ENCODE assay signal across 10 cellular contexts in genomic region chr15:40048155-40048792, GRCh38. TPM values are rescaled to one million over a fixed set of nuclear protein-coding genes. Genes with fewer than 3 reads are reported as not detected.
A peak's percentile ranks its signal among the peaks of the same experiment; 100 is the strongest.
DNase-seq lines count a peak whose midpoint lies in the region; ATAC-seq and TF ChIP-seq lines count a peak whose summit lies in the region.
"Had no signal": no experiment of that assay in that cellular context is flagged by ENCODE, and none has a peak within 500 bp of the region (broad histone marks: within the 10 kb centered on the region; RNA-seq: fewer than 3 reads in every experiment).

No MANE protein-coding gene starts in this region.

- peak overlapping the region; percentile 66 for H3K4me3 Mint-ChIP-seq in activated naive CD8-positive, alpha-beta T cell treated with anti-CD3 and anti-CD28 coated beads, Interleukin-2, amount 50 U/mL, for 24 hours
- H3K4me3 Mint-ChIP-seq in naive thymus-derived CD4-positive, alpha-beta T cell: peak overlapping the region; percentile 1 to 81 (median 74)

- peak overlapping the region; percentile 97 for H3K27ac Mint-ChIP-seq in activated naive CD8-positive, alpha-beta T cell treated with anti-CD3 and anti-CD28 coated beads, Interleukin-2, amount 50 U/mL, for 24 hours
- H3K27ac Mint-ChIP-seq in naive thymus-derived CD4-positive, alpha-beta T cell: peak overlapping the region; percentile 85 to 98 (median 92)

- H3K36me3 ChIP-seq in IMR-90 (ENCODE audit: control insufficient read depth, insufficient read depth, low read length) (no peaks in the 10 kb centered on the region), prostate gland (no peaks in the 10 kb centered on the region)
- H3K36me3 ChIP-seq in naive thymus-derived CD4-positive, alpha-beta T cell (ENCODE audit: control insufficient read depth in 2 of 3, insufficient read depth in 3 of 3, low read length in 3 of 3): no peaks in the 10 kb centered on the region

- H2BK5ac ChIP-seq in IMR-90 (ENCODE audit: low read depth, low read length, poor library complexity, severe bottlenecking): peak overlapping the region; percentile 42

- no peak overlapping the region for H3K56ac ChIP-seq in IMR-90 (ENCODE audit: extremely low read depth, insufficient read depth, low read length)

- H3K79me1 ChIP-seq in IMR-90 (ENCODE audit: low read depth in 1 of 2, low read length in 2 of 2): peaks cover 0 to 30% of the 10 kb centered on the region in 2 experiments; a peak in 3 of 4 replicates

- TF ChIP-seq RAD21 in IMR-90 (IDR thresholded peaks at IDR 0.05; ENCODE audit: low read length): no peak

- no peak overlapping the region for H3K9ac ChIP-seq in IMR-90 (ENCODE audit: low read depth, low read length)
- H3K9ac ChIP-seq: SK-N-SH had no signal

- no peaks in the 10 kb centered on the region for H3K9me3 ChIP-seq in IMR-90 (ENCODE audit: control insufficient read depth, insufficient read depth, low read length)
- H3K9me3 ChIP-seq in naive thymus-derived CD4-positive, alpha-beta T cell (ENCODE audit: control insufficient read depth in 2 of 3, low read length in 3 of 3): no peaks in the 10 kb centered on the region
- H3K9me3 ChIP-seq in prostate gland: no peaks in the 10 kb centered on the region
- H3K9me3 ChIP-seq: SK-N-SH had no signal

- peak overlapping the region; percentile 93 for H3K23ac ChIP-seq in IMR-90 (ENCODE audit: low read depth, low read length)

- H3K27me3 ChIP-seq in IMR-90 (ENCODE audit: control insufficient read depth, insufficient read depth, low read length) (no peaks in the 10 kb centered on the region), prostate gland (replicated peaks; ENCODE audit: insufficient read depth) (no peaks in the 10 kb centered on the region)
- H3K27me3 ChIP-seq in naive thymus-derived CD4-positive, alpha-beta T cell (ENCODE audit: control insufficient read depth in 2 of 2, insufficient read depth in 2 of 2, low read length in 2 of 2): no peaks in the 10 kb centered on the region

- peak overlapping the region; percentile 75 for H2AK9ac ChIP-seq in IMR-90 (replicated peaks; ENCODE audit: low read depth, low read length, poor library complexity)

- peak overlapping the region; percentile 30 to 83; a peak in 3 of 4 replicates for H4K8ac ChIP-seq in IMR-90 (ENCODE audit: low read depth in 2 of 2, low read length in 2 of 2)

- peaks cover 87% of the 10 kb centered on the region for H3K4me1 Mint-ChIP-seq in activated naive CD8-positive, alpha-beta T cell treated with anti-CD3 and anti-CD28 coated beads, Interleukin-2, amount 50 U/mL, for 24 hours
- peaks cover 42 to 77% (median 69%) of the 10 kb centered on the region in 7 donors for H3K4me1 Mint-ChIP-seq in naive thymus-derived CD4-positive, alpha-beta T cell

- TF ChIP-seq POLR2A in IMR-90 (IDR thresholded peaks at IDR 0.05; ENCODE audit: low read depth, low read length) (no peak), prostate gland (IDR thresholded peaks at IDR 0.05) (no peak)

- H2AFZ ChIP-seq in IMR-90 (replicated peaks; ENCODE audit: low read length, poor library complexity): peak overlapping the region; percentile 83

- intact Hi-C loops in IMR-90 (cut with micrococcal nuclease) (loop anchor here (5.0 kb wide), 1 partner anchor 114 kb away; the partner anchor contains the start of gene BUB1B), prostate gland (cut with DNase I) (loop anchor here (5.0 to 10.0 kb wide), 3 partner anchors 59 to 377 kb away; partner anchors contain the start of gene BMF)
- intact Hi-C loops in naive thymus-derived CD4-positive, alpha-beta T cell (cut with micrococcal nuclease): loop anchor here in 1 of 2 donors (1.0 to 10.0 kb wide), 3 partner anchors 9 to 363 kb away; partner anchors contain the start of gene SRP14

- no peak for ATAC-seq in IMR-90 (ENCODE audit: low read depth)
- ATAC-seq in activated naive CD8-positive, alpha-beta T cell treated with anti-CD3 and anti-CD28 coated beads, Interleukin-2, amount 50 U/mL, for 24 hours: no peak
- ATAC-seq in naive thymus-derived CD4-positive, alpha-beta T cell: no peak

- H3K4ac ChIP-seq in IMR-90 (ENCODE audit: low read depth, low read length): peak overlapping the region; percentile 96

- H2BK120ac ChIP-seq in IMR-90 (ENCODE audit: low read depth, low read length): peak overlapping the region; percentile 92

- POLR2A ChIA-PET in IMR-90 (lab: Charles Lee; ENCODE audit: unreplicated experiment): no interaction called here
- POLR2A ChIA-PET in naive thymus-derived CD4-positive, alpha-beta T cell (lab: Charles Lee): interaction anchor here (0.6 to 3.7 kb wide), 10 partner anchors 10 to 356 kb away, joined by 3 to 22 read pairs (median 4); partner anchors contain the start of genes BMF, INAFM2 and SRP14

- H4K20me1 ChIP-seq in IMR-90 (ENCODE audit: insufficient read depth, low read length): no peaks in the 10 kb centered on the region

- H3K4me3 ChIP-seq in IMR-90 (ENCODE audit: insufficient read depth, low read depth, low read length): no peak overlapping the region
- peak overlapping the region; percentile 2 for H3K4me3 ChIP-seq in naive thymus-derived CD4-positive, alpha-beta T cell (ENCODE audit: low read length)
- H3K4me3 ChIP-seq in prostate gland: no peak overlapping the region

- H2AK5ac ChIP-seq in IMR-90 (ENCODE audit: low read depth, low read length): peak overlapping the region; percentile 89

- BruUV-seq in IMR-90 (replicated peaks; lab: Mats Ljungman, UMichigan): no TSS peak

- H2BK15ac ChIP-seq in IMR-90 (ENCODE audit: low read depth, low read length): peak overlapping the region; percentile 49; the same call in 2 of the 3 replicates

- 86% methylated on average over 3 of the region's 10 CpGs; no CpG with 5 or more reads in 1 of the 2 experiments for WGBS in IMR-90 (ENCODE audit: extremely low coverage in 2 of 2, insufficient read length in 1 of 2), 2 experiments
- WGBS in prostate gland: 65% methylated on average over 10 of the region's 10 CpGs

- H4K5ac ChIP-seq in IMR-90 (ENCODE audit: low read depth, low read length): peak overlapping the region; percentile 29; the same call in 1 of the 2 replicates

- H2BK20ac ChIP-seq in IMR-90 (ENCODE audit: low read depth, low read length): peak overlapping the region; percentile 80

- peak overlapping the region; percentile 83 for H4K91ac ChIP-seq in IMR-90 (ENCODE audit: insufficient read depth, low read depth, low read length)

- peaks cover 19% of the 10 kb centered on the region for H3K4me1 ChIP-seq in IMR-90 (ENCODE audit: control insufficient read depth, insufficient read depth, low read length)
- peaks cover 46 to 53% of the 10 kb centered on the region in 2 donors for H3K4me1 ChIP-seq in naive thymus-derived CD4-positive, alpha-beta T cell (ENCODE audit: control insufficient read depth in 2 of 2, insufficient read depth in 2 of 2, low read length in 2 of 2)
- peaks cover 6% of the 10 kb centered on the region for H3K4me1 ChIP-seq in prostate gland (replicated peaks)

- H3K27ac ChIP-seq in IMR-90 (ENCODE audit: insufficient read depth, low read length) (no peak overlapping the region; the same call in 1 of the 2 replicates), prostate gland (no peak overlapping the region)
- H3K27ac ChIP-seq in naive thymus-derived CD4-positive, alpha-beta T cell (ENCODE audit: low read depth, low read length): peak overlapping the region; percentile 55

- peaks cover 9% of the 10 kb centered on the region for H3K36me3 Mint-ChIP-seq in activated naive CD8-positive, alpha-beta T cell treated with anti-CD3 and anti-CD28 coated beads, Interleukin-2, amount 50 U/mL, for 24 hours (ENCODE audit: low read depth)
- H3K36me3 Mint-ChIP-seq in naive thymus-derived CD4-positive, alpha-beta T cell: peaks cover 0 to 19% (median 0%) of the 10 kb centered on the region in 5 donors

- no peaks in the 10 kb centered on the region for H3K27me3 Mint-ChIP-seq in activated naive CD8-positive, alpha-beta T cell treated with anti-CD3 and anti-CD28 coated beads, Interleukin-2, amount 50 U/mL, for 24 hours
- H3K27me3 Mint-ChIP-seq in naive thymus-derived CD4-positive, alpha-beta T cell: no peaks in the 10 kb centered on the region

- H3K14ac ChIP-seq in IMR-90 (replicated peaks; ENCODE audit: low read depth, low read length): peak overlapping the region; percentile 88

- DNase-seq in CD1c-positive myeloid dendritic cell (ENCODE audit: extremely low spot score) (peak; percentile 58), IMR-90 (no peak), NCI-H1694 treated with DMSO at 0.1 percent for 48 hours (lab: John Stamatoyannopoulos, UW) (no peak), EL (no peak), prostate gland (ENCODE audit: low spot score) (no peak)
- DNase-seq in activated naive CD8-positive, alpha-beta T cell treated with anti-CD3 and anti-CD28 coated beads, Interleukin-2, amount 50 U/mL, for 24 hours: no peak
- DNase-seq in naive thymus-derived CD4-positive, alpha-beta T cell: peak in 7 of 9 donors; percentile 30 to 50 (median 36)
- DNase-seq in stimulated activated CD4-positive, alpha-beta T cell treated with anti-CD3 and anti-CD28 coated beads, Interleukin-1b, Interleukin-23, amount 100 ng/mL, for 48 hours: no peak
- DNase-seq: cortex of kidney, SK-N-SH had no signal

- TF ChIP-seq CTCF in IMR-90 (conservative IDR thresholded peaks at IDR 0.05; ENCODE audit: low read depth, low read length) (no peak), prostate gland (IDR thresholded peaks at IDR 0.05) (no peak)

- CTCF ChIA-PET in IMR-90 (lab: Yijun Ruan, JAX): interaction anchor here (0.6 to 5.2 kb wide), 6 partner anchors 9 to 1229 kb away, joined by 3 to 26 read pairs (median 4); partner anchors contain the start of gene SRP14
- CTCF ChIA-PET in naive thymus-derived CD4-positive, alpha-beta T cell (lab: Charles Lee): interaction anchor here (0.8 to 5.3 kb wide), 8 partner anchors 10 to 232 kb away, joined by 3 to 69 read pairs (median 4); partner anchors contain the start of genes BMF and SRP14

- no peaks in the 10 kb centered on the region for H3K9me3 Mint-ChIP-seq in activated naive CD8-positive, alpha-beta T cell treated with anti-CD3 and anti-CD28 coated beads, Interleukin-2, amount 50 U/mL, for 24 hours
- H3K9me3 Mint-ChIP-seq in naive thymus-derived CD4-positive, alpha-beta T cell: peaks cover 0 to 2% (median 0%) of the 10 kb centered on the region in 11 donors

- H3K18ac ChIP-seq in IMR-90 (ENCODE audit: low read depth, low read length): peak overlapping the region; percentile 12; the same call in 1 of the 2 replicates

- in situ Hi-C loops in IMR-90 (cut with MboI; ENCODE audit: low sequenced_read_pairs): loop anchor here (5.0 to 10.0 kb wide), 3 partner anchors 119 to 377 kb away; no protein-coding TSS in a partner anchor

- dilution Hi-C loops in IMR-90 (cut with HindIII; ENCODE audit: low sequenced_read_pairs, unreplicated experiment): no loop called here

- H3K9me1 ChIP-seq in IMR-90 (ENCODE audit: insufficient read depth, low read length): peaks cover 26% of the 10 kb centered on the region

- H3K4me2 ChIP-seq in IMR-90 (ENCODE audit: low read depth, low read length): no peak overlapping the region

RNA-seq across cellular contexts. Expression of gene SRP14, which starts 9.3 kb away (rescaled TPM):
- 106 and 205 TPM in 2 replicates for total RNA-seq in IMR-90 (2012; rRNA removed)
- 295 and 296 TPM in 2 replicates for polyA plus RNA-seq in IMR-90 (2012; rRNA removed)
- polyA plus RNA-seq in IMR-90 (2012; cell fraction: cytosol; rRNA removed): 198 and 487 TPM in 2 replicates
- polyA plus RNA-seq in IMR-90 (2012; cell fraction: nucleus; rRNA removed; ENCODE audit: low replicate concordance): 41.4 and 203 TPM in 2 replicates
- total RNA-seq in naive thymus-derived CD4-positive, alpha-beta T cell: 100 to 1,000 TPM in 4 of 5 experiments, 10 to 100 TPM in 1; 92.1 to 157 (median 111) TPM
- polyA plus RNA-seq in naive thymus-derived CD4-positive, alpha-beta T cell: 100 to 1,000 TPM; 787 to 963 TPM
- 100 to 1,000 TPM; 366 to 428 TPM for total RNA-seq in prostate gland

Comparison
In these comparisons a context has a peak if more than half of its experiments do, and no peak if none do; other contexts are left out.
1. DNase-seq: peak in CD1c-positive myeloid dendritic cell (single experiment) and naive thymus-derived CD4-positive, alpha-beta T cell (7 of 9); none in IMR-90 (single experiment), activated naive CD8-positive, alpha-beta T cell treated with anti-CD3 and anti-CD28 coated beads, Interleukin-2, amount 50 U/mL, for 24 hours (single experiment), NCI-H1694 treated with DMSO at 0.1 percent for 48 hours (single experiment), EL (single experiment), stimulated activated CD4-positive, alpha-beta T cell treated with anti-CD3 and anti-CD28 coated beads, Interleukin-1b, Interleukin-23, amount 100 ng/mL, for 48 hours (single experiment) and prostate gland (single experiment).